ENCODE assay signal across 8 cellular contexts in genomic region chr12:11705010-11705409, GRCh38. TPM values are rescaled to one million over a fixed set of nuclear protein-coding genes. Genes with fewer than 3 reads are reported as not detected.
DNase-seq lines count a peak whose midpoint lies in the region; ATAC-seq, FAIRE-seq and TF ChIP-seq lines count a peak whose summit lies in the region.
"Had no signal": no experiment of that assay in that cellular context is flagged by ENCODE, and none has a peak within 500 bp of the region (broad histone marks: within the 10 kb centered on the region; RNA-seq: fewer than 3 reads in every experiment).

No MANE protein-coding gene starts in this region.

- H3K9me3 ChIP-seq in tibial artery, result no peaks in the 10 kb centered on the region

- ATAC-seq in left colon, result no peak

- peak; percentile 42 for FAIRE-seq in HTR-8/SVneo (lab: Jason Lieb, UNC)

- peaks cover 9% of the 10 kb centered on the region for H3K36me3 Mint-ChIP-seq in nephron progenitor cell (ENCODE audit: low read depth)

- no peak overlapping the region for H3K4me3 ChIP-seq in astrocyte of the cerebellum (ENCODE audit: low read depth, low read length)
- H3K4me3 ChIP-seq in tibial artery, result no peak overlapping the region

- no peaks in the 10 kb centered on the region for H3K36me3 ChIP-seq in tibial artery

- TF ChIP-seq CTCF in astrocyte of the cerebellum (IDR thresholded peaks at IDR 0.05; ENCODE audit: low read depth, low read length, missing control alignments) (no peak), tibial artery (IDR thresholded peaks at IDR 0.05) (no peak), nephron progenitor cell (IDR thresholded peaks at IDR 0.05) (no peak)

- H3K9me3 Mint-ChIP-seq in nephron progenitor cell, result no peaks in the 10 kb centered on the region

- no peak overlapping the region for H3K27ac Mint-ChIP-seq in nephron progenitor cell

- H3K4me1 ChIP-seq in tibial artery, result peaks cover 0 to 97% (median 54%) of the 10 kb centered on the region in 4 donors

- H3K27ac ChIP-seq in tibial artery, result peak overlapping the region; percentile 70 to 73

- H3K27me3 Mint-ChIP-seq in nephron progenitor cell (ENCODE audit: low read depth, poor library complexity), result no peaks in the 10 kb centered on the region

- peaks cover 81% of the 10 kb centered on the region for H3K4me1 Mint-ChIP-seq in nephron progenitor cell

- in situ Hi-C loops in astrocyte of the cerebellum (cut with HindIII; ENCODE audit: low sequenced_read_pairs), result no loop called here

- no peak overlapping the region for H3K4me3 Mint-ChIP-seq in nephron progenitor cell

- no peaks in the 10 kb centered on the region for H3K27me3 ChIP-seq in tibial artery

- DNase-seq in HTR-8/SVneo (ENCODE audit: insufficient read length, low spot score), result no peak
- DNase-seq in astrocyte of the cerebellum (ENCODE audit: low read depth), result peak; percentile 85
- DNase-seq in iris pigment epithelial cell (ENCODE audit: low read depth), result peak; percentile 97
- DNase-seq in tibial artery, result no peak
- DNase-seq in nephron progenitor cell, result no peak
- DNase-seq in left colon, result no peak
- DNase-seq in Ammon's horn (ENCODE audit: low spot score), result no peak
- DNase-seq: hippocampal formation had no signal

- intact Hi-C loops in tibial artery (cut with DNase I; ENCODE audit: low total_unique reads), result no loop called here
- intact Hi-C loops in left colon (cut with DNase I, micrococcal nuclease), result no loop called here

RNA-seq across cellular contexts. Expression of gene ETV6, which starts 55.5 kb away (rescaled TPM):
- 10 to 100 TPM; 54.6 to 64.3 TPM for total RNA-seq in left colon

Comparison
In these comparisons a context has a peak if more than half of its experiments do, and no peak if none do; other contexts are left out.
1. DNase-seq: peak in astrocyte of the cerebellum (single experiment) and iris pigment epithelial cell (single experiment); none in HTR-8/SVneo (single experiment), tibial artery (0 of 2), nephron progenitor cell (single experiment), left colon (0 of 2) and Ammon's horn (single experiment).